Comparison of ENCODE assay signal across 2 cellular contexts in the genomic region with DNA sequence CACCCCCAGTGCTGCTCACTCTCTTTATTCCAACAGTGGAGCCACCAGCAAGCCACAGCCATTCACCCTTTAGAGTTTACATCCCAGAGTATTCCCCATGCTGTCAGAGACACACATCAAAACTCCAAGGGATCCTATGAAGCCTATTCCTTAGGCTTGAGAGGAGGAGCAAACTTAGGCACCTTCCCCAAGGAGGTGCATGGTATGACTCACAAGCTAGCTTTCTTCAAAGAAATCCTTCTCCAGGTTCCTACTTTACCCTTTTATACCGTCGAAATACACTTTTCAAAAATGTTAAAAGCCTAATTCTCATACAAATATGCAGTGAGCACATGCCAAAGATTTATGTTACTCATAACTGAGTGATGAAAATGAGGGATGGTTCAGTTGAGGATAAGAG.
TF ChIP-seq lines count a peak whose summit lies in the region.

No MANE protein-coding gene starts in this region.

TF ChIP-seq in SK-N-SH, 30 proteins besides CTCF, POLR2A, EP300 and RAD21 (continued from another document):
- TF ChIP-seq, protein P1, sequence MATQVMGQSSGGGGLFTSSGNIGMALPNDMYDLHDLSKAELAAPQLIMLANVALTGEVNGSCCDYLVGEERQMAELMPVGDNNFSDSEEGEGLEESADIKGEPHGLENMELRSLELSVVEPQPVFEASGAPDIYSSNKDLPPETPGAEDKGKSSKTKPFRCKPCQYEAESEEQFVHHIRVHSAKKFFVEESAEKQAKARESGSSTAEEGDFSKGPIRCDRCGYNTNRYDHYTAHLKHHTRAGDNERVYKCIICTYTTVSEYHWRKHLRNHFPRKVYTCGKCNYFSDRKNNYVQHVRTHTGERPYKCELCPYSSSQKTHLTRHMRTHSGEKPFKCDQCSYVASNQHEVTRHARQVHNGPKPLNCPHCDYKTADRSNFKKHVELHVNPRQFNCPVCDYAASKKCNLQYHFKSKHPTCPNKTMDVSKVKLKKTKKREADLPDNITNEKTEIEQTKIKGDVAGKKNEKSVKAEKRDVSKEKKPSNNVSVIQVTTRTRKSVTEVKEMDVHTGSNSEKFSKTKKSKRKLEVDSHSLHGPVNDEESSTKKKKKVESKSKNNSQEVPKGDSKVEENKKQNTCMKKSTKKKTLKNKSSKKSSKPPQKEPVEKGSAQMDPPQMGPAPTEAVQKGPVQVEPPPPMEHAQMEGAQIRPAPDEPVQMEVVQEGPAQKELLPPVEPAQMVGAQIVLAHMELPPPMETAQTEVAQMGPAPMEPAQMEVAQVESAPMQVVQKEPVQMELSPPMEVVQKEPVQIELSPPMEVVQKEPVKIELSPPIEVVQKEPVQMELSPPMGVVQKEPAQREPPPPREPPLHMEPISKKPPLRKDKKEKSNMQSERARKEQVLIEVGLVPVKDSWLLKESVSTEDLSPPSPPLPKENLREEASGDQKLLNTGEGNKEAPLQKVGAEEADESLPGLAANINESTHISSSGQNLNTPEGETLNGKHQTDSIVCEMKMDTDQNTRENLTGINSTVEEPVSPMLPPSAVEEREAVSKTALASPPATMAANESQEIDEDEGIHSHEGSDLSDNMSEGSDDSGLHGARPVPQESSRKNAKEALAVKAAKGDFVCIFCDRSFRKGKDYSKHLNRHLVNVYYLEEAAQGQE (IDR thresholded peaks at IDR 0.05; ENCODE audit: low read depth, low read length) = no peak
- TF ChIP-seq POLR2AphosphoS5 (IDR thresholded peaks at IDR 0.05; ENCODE audit: low read depth, low read length) (no peak), MXI1 (IDR thresholded peaks at IDR 0.05; ENCODE audit: low read depth, low read length) (no peak), FOXJ3 (CRISPR knock-in tag; IDR thresholded peaks at IDR 0.05) (no peak), SMC3 (IDR thresholded peaks at IDR 0.05; ENCODE audit: low read depth, low read length) (no peak), GABPA (IDR thresholded peaks at IDR 0.05; ENCODE audit: low read depth) (no peak), TAF1 (IDR thresholded peaks at IDR 0.05; ENCODE audit: borderline replicate concordance, low read depth, low read length) (no peak)
- TF ChIP-seq, protein P2, sequence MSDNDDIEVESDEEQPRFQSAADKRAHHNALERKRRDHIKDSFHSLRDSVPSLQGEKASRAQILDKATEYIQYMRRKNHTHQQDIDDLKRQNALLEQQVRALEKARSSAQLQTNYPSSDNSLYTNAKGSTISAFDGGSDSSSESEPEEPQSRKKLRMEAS (IDR thresholded peaks at IDR 0.05; ENCODE audit: low read depth) = no peak
- TF ChIP-seq, protein P3, sequence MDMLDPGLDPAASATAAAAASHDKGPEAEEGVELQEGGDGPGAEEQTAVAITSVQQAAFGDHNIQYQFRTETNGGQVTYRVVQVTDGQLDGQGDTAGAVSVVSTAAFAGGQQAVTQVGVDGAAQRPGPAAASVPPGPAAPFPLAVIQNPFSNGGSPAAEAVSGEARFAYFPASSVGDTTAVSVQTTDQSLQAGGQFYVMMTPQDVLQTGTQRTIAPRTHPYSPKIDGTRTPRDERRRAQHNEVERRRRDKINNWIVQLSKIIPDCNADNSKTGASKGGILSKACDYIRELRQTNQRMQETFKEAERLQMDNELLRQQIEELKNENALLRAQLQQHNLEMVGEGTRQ (IDR thresholded peaks at IDR 0.05; ENCODE audit: borderline replicate concordance, low read depth, low read length) = no peak
- TF ChIP-seq, protein P4, sequence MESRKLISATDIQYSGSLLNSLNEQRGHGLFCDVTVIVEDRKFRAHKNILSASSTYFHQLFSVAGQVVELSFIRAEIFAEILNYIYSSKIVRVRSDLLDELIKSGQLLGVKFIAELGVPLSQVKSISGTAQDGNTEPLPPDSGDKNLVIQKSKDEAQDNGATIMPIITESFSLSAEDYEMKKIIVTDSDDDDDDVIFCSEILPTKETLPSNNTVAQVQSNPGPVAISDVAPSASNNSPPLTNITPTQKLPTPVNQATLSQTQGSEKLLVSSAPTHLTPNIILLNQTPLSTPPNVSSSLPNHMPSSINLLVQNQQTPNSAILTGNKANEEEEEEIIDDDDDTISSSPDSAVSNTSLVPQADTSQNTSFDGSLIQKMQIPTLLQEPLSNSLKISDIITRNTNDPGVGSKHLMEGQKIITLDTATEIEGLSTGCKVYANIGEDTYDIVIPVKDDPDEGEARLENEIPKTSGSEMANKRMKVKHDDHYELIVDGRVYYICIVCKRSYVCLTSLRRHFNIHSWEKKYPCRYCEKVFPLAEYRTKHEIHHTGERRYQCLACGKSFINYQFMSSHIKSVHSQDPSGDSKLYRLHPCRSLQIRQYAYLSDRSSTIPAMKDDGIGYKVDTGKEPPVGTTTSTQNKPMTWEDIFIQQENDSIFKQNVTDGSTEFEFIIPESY (IDR thresholded peaks at IDR 0.05; ENCODE audit: borderline replicate concordance, low read depth) = no peak

TF ChIP-seq in WTC11, 78 proteins besides CTCF, POLR2A, EP300 and RAD21 (continued from another document):
- TF ChIP-seq ELF4 (CRISPR knock-in tag; IDR thresholded peaks at IDR 0.05; ENCODE audit: low read depth) (no peak), TP53 (CRISPR knock-in tag; IDR thresholded peaks at IDR 0.05) (no peak), MXD4 (CRISPR knock-in tag; IDR thresholded peaks at IDR 0.05; ENCODE audit: borderline replicate concordance) (no peak), TEAD4 (CRISPR knock-in tag; IDR thresholded peaks at IDR 0.05) (no peak), SMAD3 (CRISPR knock-in tag; IDR thresholded peaks at IDR 0.05; ENCODE audit: borderline replicate concordance) (no peak), SP1 (CRISPR knock-in tag; conservative IDR thresholded peaks at IDR 0.05) (no peak)
- TF ChIP-seq, protein P5, sequence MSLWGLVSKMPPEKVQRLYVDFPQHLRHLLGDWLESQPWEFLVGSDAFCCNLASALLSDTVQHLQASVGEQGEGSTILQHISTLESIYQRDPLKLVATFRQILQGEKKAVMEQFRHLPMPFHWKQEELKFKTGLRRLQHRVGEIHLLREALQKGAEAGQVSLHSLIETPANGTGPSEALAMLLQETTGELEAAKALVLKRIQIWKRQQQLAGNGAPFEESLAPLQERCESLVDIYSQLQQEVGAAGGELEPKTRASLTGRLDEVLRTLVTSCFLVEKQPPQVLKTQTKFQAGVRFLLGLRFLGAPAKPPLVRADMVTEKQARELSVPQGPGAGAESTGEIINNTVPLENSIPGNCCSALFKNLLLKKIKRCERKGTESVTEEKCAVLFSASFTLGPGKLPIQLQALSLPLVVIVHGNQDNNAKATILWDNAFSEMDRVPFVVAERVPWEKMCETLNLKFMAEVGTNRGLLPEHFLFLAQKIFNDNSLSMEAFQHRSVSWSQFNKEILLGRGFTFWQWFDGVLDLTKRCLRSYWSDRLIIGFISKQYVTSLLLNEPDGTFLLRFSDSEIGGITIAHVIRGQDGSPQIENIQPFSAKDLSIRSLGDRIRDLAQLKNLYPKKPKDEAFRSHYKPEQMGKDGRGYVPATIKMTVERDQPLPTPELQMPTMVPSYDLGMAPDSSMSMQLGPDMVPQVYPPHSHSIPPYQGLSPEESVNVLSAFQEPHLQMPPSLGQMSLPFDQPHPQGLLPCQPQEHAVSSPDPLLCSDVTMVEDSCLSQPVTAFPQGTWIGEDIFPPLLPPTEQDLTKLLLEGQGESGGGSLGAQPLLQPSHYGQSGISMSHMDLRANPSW (CRISPR knock-in tag; conservative IDR thresholded peaks at IDR 0.05; ENCODE audit: low read depth) = no peak
- TF ChIP-seq, protein P6, sequence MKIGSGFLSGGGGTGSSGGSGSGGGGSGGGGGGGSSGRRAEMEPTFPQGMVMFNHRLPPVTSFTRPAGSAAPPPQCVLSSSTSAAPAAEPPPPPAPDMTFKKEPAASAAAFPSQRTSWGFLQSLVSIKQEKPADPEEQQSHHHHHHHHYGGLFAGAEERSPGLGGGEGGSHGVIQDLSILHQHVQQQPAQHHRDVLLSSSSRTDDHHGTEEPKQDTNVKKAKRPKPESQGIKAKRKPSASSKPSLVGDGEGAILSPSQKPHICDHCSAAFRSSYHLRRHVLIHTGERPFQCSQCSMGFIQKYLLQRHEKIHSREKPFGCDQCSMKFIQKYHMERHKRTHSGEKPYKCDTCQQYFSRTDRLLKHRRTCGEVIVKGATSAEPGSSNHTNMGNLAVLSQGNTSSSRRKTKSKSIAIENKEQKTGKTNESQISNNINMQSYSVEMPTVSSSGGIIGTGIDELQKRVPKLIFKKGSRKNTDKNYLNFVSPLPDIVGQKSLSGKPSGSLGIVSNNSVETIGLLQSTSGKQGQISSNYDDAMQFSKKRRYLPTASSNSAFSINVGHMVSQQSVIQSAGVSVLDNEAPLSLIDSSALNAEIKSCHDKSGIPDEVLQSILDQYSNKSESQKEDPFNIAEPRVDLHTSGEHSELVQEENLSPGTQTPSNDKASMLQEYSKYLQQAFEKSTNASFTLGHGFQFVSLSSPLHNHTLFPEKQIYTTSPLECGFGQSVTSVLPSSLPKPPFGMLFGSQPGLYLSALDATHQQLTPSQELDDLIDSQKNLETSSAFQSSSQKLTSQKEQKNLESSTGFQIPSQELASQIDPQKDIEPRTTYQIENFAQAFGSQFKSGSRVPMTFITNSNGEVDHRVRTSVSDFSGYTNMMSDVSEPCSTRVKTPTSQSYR (CRISPR knock-in tag; IDR thresholded peaks at IDR 0.05) = no peak
